Comparison of ENCODE assay signal across 8 cellular contexts in genomic region chr3:43691120-43692002, GRCh38. TPM values are rescaled to one million over a fixed set of nuclear protein-coding genes. Genes with fewer than 3 reads are reported as not detected.
A peak's percentile ranks its signal among the peaks of the same experiment; 100 is the strongest.
DNase-seq lines count a peak whose midpoint lies in the region; ATAC-seq and TF ChIP-seq lines count a peak whose summit lies in the region.

No MANE protein-coding gene starts in this region.

- H3K27me3 Mint-ChIP-seq in CD8-positive, alpha-beta memory T cell: peaks cover 0 to 3% of the 10 kb centered on the region in 2 donors

- CTCF ChIA-PET in CD8-positive, alpha-beta memory T cell (lab: Charles Lee): no interaction called here

- H3K4me3 ChIP-seq in CD8-positive, alpha-beta memory T cell (ENCODE audit: low read length): peak overlapping the region; percentile 64
- peak overlapping the region; percentile 69 for H3K4me3 ChIP-seq in retinal pigment epithelial cell (ENCODE audit: low read length)

- peak overlapping the region; percentile 86 for H3K27ac ChIP-seq in CD8-positive, alpha-beta memory T cell (ENCODE audit: low read depth, low read length)

- H3K4me3 Mint-ChIP-seq in CD8-positive, alpha-beta memory T cell: peak overlapping the region; percentile 79 to 97 (median 94)

- peaks cover 33 to 40% (median 37%) of the 10 kb centered on the region in 3 donors for H3K4me1 Mint-ChIP-seq in CD8-positive, alpha-beta memory T cell

- H3K36me3 ChIP-seq in CD8-positive, alpha-beta memory T cell (ENCODE audit: insufficient read depth, low read length): no peaks in the 10 kb centered on the region

- peak in 3 of 5 donors; percentile 12 to 62 (median 21) for DNase-seq in CD8-positive, alpha-beta memory T cell
- DNase-seq in HS-27A (ENCODE audit: low read depth): peak; percentile 41
- peak in 50 of 58 donors; percentile 2 to 67 (median 38) for DNase-seq in anterior cingulate cortex (lab: John Stamatoyannopoulos, UW)
- DNase-seq in hypothalamus (lab: John Stamatoyannopoulos, UW): peak in 43 of 51 donors; percentile 4 to 70 (median 34)
- DNase-seq in retinal pigment epithelial cell (ENCODE audit: low read depth): no peak
- DNase-seq in NCI-H446 treated with DMSO at 0.1 percent for 48 hours (lab: John Stamatoyannopoulos, UW): no peak

- peak; percentile 36 for ATAC-seq in GM19467 (IDR thresholded peaks at IDR 0.05; ENCODE audit: unreplicated experiment)
- peak; percentile 64 for ATAC-seq in SK-N-SH treated with all-trans-retinoic acid at 6 μM for 48 hours

- peaks cover 13% of the 10 kb centered on the region for H3K4me1 ChIP-seq in CD8-positive, alpha-beta memory T cell (ENCODE audit: insufficient read depth, low read length)

- POLR2A ChIA-PET in CD8-positive, alpha-beta memory T cell (lab: Charles Lee): no interaction called here

- peaks cover 0 to 5% (median 1%) of the 10 kb centered on the region in 3 donors for H3K36me3 Mint-ChIP-seq in CD8-positive, alpha-beta memory T cell

- TF ChIP-seq CTCF in retinal pigment epithelial cell (conservative IDR thresholded peaks at IDR 0.05; ENCODE audit: low read depth, low read length): no peak

- H3K27me3 ChIP-seq in CD8-positive, alpha-beta memory T cell (ENCODE audit: insufficient read depth, low read length, poor library complexity, severe bottlenecking): no peaks in the 10 kb centered on the region

- peak overlapping the region; percentile 25 to 93 (median 83) for H3K27ac Mint-ChIP-seq in CD8-positive, alpha-beta memory T cell

- H3K9me3 ChIP-seq in CD8-positive, alpha-beta memory T cell (ENCODE audit: low read length): no peaks in the 10 kb centered on the region

- no peaks in the 10 kb centered on the region for H3K9me3 Mint-ChIP-seq in CD8-positive, alpha-beta memory T cell

TF ChIP-seq in SK-N-SH treated with all-trans-retinoic acid at 6 μM for 48 hours, 23 proteins besides CTCF, POLR2A, EP300 and RAD21:
- 0 out of 2 replicates have a peak, but pooled peaks have one; percentile 23 for TF ChIP-seq TSHZ2 (CRISPR knock-in tag; IDR thresholded peaks at IDR 0.05)
- no peak for TF ChIP-seq PATZ1 (CRISPR knock-in tag; IDR thresholded peaks at IDR 0.05; ENCODE audit: borderline replicate concordance)

RNA-seq across cellular contexts. Expression of gene ABHD5, which starts 0.6 kb away (rescaled TPM):
- total RNA-seq in CD8-positive, alpha-beta memory T cell: 10 to 100 TPM; 17.0 to 18.0 TPM
- 6.8 TPM for polyA plus RNA-seq in CD8-positive, alpha-beta memory T cell

Comparison
In these comparisons a context has a peak if more than half of its experiments do, and no peak if none do; other contexts are left out.
1. DNase-seq: peak in CD8-positive, alpha-beta memory T cell (3 of 5), HS-27A (single experiment), anterior cingulate cortex (50 of 58) and hypothalamus (43 of 51); none in retinal pigment epithelial cell (single experiment) and NCI-H446 treated with DMSO at 0.1 percent for 48 hours (single experiment).